13 cellular contexts compared by ENCODE assay signal in genomic region chr1:183653876-183654451, GRCh38. TPM values are rescaled to one million over a fixed set of nuclear protein-coding genes. Genes with fewer than 3 reads are reported as not detected.
DNase-seq lines count a peak whose midpoint lies in the region; ATAC-seq lines count a peak whose summit lies in the region.
"Had no signal": no experiment of that assay in that cellular context is flagged by ENCODE, and none has a peak within 500 bp of the region (broad histone marks: within the 10 kb centered on the region; RNA-seq: fewer than 3 reads in every experiment).

No MANE protein-coding gene starts in this region.

- H3K9me3 Mint-ChIP-seq in T-helper 1 cell treated with Interleukin-12 subunit alpha and Interleukin-12 subunit beta and Interleukin-4 antibody, amounts not matched to agents 30 μg/mL and 1 μg/mL, for 36 hours: no peaks in the 10 kb centered on the region
- H3K9me3 Mint-ChIP-seq in activated naive CD8-positive, alpha-beta T cell treated with anti-CD3 and anti-CD28 coated beads for 36 hours: no peaks in the 10 kb centered on the region
- no peaks in the 10 kb centered on the region for H3K9me3 Mint-ChIP-seq in CD8-positive, alpha-beta memory T cell
- H3K9me3 Mint-ChIP-seq: activated B cell treated with CpG ODN at 0.5 μM for 24 hours had no signal

- peak overlapping the region; percentile 29 to 52 for H3K27ac ChIP-seq in mucosa of rectum (ENCODE audit: low read depth in 2 of 2, low read length in 2 of 2)
- H3K27ac ChIP-seq in CD8-positive, alpha-beta memory T cell (ENCODE audit: low read depth, low read length): no peak overlapping the region
- H3K27ac ChIP-seq: pancreas had no signal

- H3K27ac Mint-ChIP-seq in T-helper 1 cell treated with Interleukin-12 subunit alpha and Interleukin-12 subunit beta and Interleukin-4 antibody, amounts not matched to agents 30 μg/mL and 1 μg/mL, for 36 hours: peak overlapping the region; percentile 90
- peak overlapping the region; percentile 22 for H3K27ac Mint-ChIP-seq in activated naive CD8-positive, alpha-beta T cell treated with anti-CD3 and anti-CD28 coated beads for 36 hours
- peak overlapping the region in 1 of 8 donors; percentile 43 for H3K27ac Mint-ChIP-seq in CD8-positive, alpha-beta memory T cell
- H3K27ac Mint-ChIP-seq: activated B cell treated with CpG ODN at 0.5 μM for 24 hours had no signal

- no peak overlapping the region for H3K9ac ChIP-seq in mucosa of rectum (ENCODE audit: low read depth in 1 of 2, low read length in 2 of 2)

- H3K9me3 ChIP-seq in mucosa of rectum (ENCODE audit: control insufficient read depth in 2 of 2, low read length in 2 of 2): no peaks in the 10 kb centered on the region
- H3K9me3 ChIP-seq in CD8-positive, alpha-beta memory T cell (ENCODE audit: low read length): no peaks in the 10 kb centered on the region
- H3K9me3 ChIP-seq: pancreas had no signal

- peak overlapping the region; percentile 41 for H3K4me3 Mint-ChIP-seq in T-helper 1 cell treated with Interleukin-12 subunit alpha and Interleukin-12 subunit beta and Interleukin-4 antibody, amounts not matched to agents 30 μg/mL and 1 μg/mL, for 36 hours
- no peak overlapping the region for H3K4me3 Mint-ChIP-seq in activated naive CD8-positive, alpha-beta T cell treated with anti-CD3 and anti-CD28 coated beads for 36 hours
- no peak overlapping the region for H3K4me3 Mint-ChIP-seq in CD8-positive, alpha-beta memory T cell
- H3K4me3 Mint-ChIP-seq: activated B cell treated with CpG ODN at 0.5 μM for 24 hours had no signal

- H3K4me3 ChIP-seq in mucosa of rectum (ENCODE audit: low read length in 2 of 2): no peak overlapping the region
- no peak overlapping the region for H3K4me3 ChIP-seq in CD8-positive, alpha-beta memory T cell (ENCODE audit: low read length)
- H3K4me3 ChIP-seq: pancreas had no signal

- no peaks in the 10 kb centered on the region for H3K36me3 ChIP-seq in mucosa of rectum (ENCODE audit: control insufficient read depth in 2 of 2, insufficient read depth in 2 of 2, low read length in 2 of 2)
- no peaks in the 10 kb centered on the region for H3K36me3 ChIP-seq in CD8-positive, alpha-beta memory T cell (ENCODE audit: insufficient read depth, low read length)
- H3K36me3 ChIP-seq: pancreas had no signal

- H3K27me3 Mint-ChIP-seq in T-helper 1 cell treated with Interleukin-12 subunit alpha and Interleukin-12 subunit beta and Interleukin-4 antibody, amounts not matched to agents 30 μg/mL and 1 μg/mL, for 36 hours (ENCODE audit: low read depth): no peaks in the 10 kb centered on the region
- H3K27me3 Mint-ChIP-seq in activated naive CD8-positive, alpha-beta T cell treated with anti-CD3 and anti-CD28 coated beads for 36 hours: no peaks in the 10 kb centered on the region
- H3K27me3 Mint-ChIP-seq in CD8-positive, alpha-beta memory T cell: no peaks in the 10 kb centered on the region

- CTCF ChIA-PET in CD8-positive, alpha-beta memory T cell (lab: Charles Lee): interaction anchor here (1.3 to 5.9 kb wide), 4 partner anchors 20 to 261 kb away, joined by 3 to 69 read pairs (median 14); no protein-coding TSS in a partner anchor

- no peak for DNase-seq in T-helper 1 cell
- no peak for DNase-seq in activated naive CD8-positive, alpha-beta T cell treated with anti-CD3 and anti-CD28 coated beads for 36 hours
- DNase-seq in CD8-positive, alpha-beta memory T cell: no peak
- DNase-seq: activated B cell treated with CpG ODN at 0.5 μM for 24 hours; mesendoderm; pancreas; stimulated activated CD4-positive, alpha-beta T cell treated with anti-CD3 and anti-CD28 coated beads, Interleukin-12 subunit alpha, Interleukin-12 subunit beta, amount 100 ng/mL, for 4 hours had no signal

- ATAC-seq in GM21717 (IDR thresholded peaks at IDR 0.05; ENCODE audit: unreplicated experiment) (peak; percentile 59), GM19467 (IDR thresholded peaks at IDR 0.05; ENCODE audit: unreplicated experiment) (no peak), HG02840 (IDR thresholded peaks at IDR 0.05; ENCODE audit: low FRiP score, unreplicated experiment) (no peak)

- peaks cover 2% of the 10 kb centered on the region for H3K36me3 Mint-ChIP-seq in T-helper 1 cell treated with Interleukin-12 subunit alpha and Interleukin-12 subunit beta and Interleukin-4 antibody, amounts not matched to agents 30 μg/mL and 1 μg/mL, for 36 hours (ENCODE audit: low read depth)
- no peaks in the 10 kb centered on the region for H3K36me3 Mint-ChIP-seq in activated naive CD8-positive, alpha-beta T cell treated with anti-CD3 and anti-CD28 coated beads for 36 hours
- no peaks in the 10 kb centered on the region for H3K36me3 Mint-ChIP-seq in CD8-positive, alpha-beta memory T cell

- H3K4me1 Mint-ChIP-seq in T-helper 1 cell treated with Interleukin-12 subunit alpha and Interleukin-12 subunit beta and Interleukin-4 antibody, amounts not matched to agents 30 μg/mL and 1 μg/mL, for 36 hours (ENCODE audit: low read depth): peaks cover 41% of the 10 kb centered on the region
- H3K4me1 Mint-ChIP-seq in activated naive CD8-positive, alpha-beta T cell treated with anti-CD3 and anti-CD28 coated beads for 36 hours: peaks cover 33% of the 10 kb centered on the region
- peaks cover 20 to 36% (median 35%) of the 10 kb centered on the region in 3 donors for H3K4me1 Mint-ChIP-seq in CD8-positive, alpha-beta memory T cell

- POLR2A ChIA-PET in CD8-positive, alpha-beta memory T cell (lab: Charles Lee): no interaction called here

- peaks cover 14 to 26% of the 10 kb centered on the region in 2 donors for H3K4me1 ChIP-seq in mucosa of rectum (ENCODE audit: control insufficient read depth in 2 of 2, insufficient read depth in 2 of 2, low read length in 2 of 2)
- peaks cover 24% of the 10 kb centered on the region for H3K4me1 ChIP-seq in CD8-positive, alpha-beta memory T cell (ENCODE audit: insufficient read depth, low read length)

- H3K27me3 ChIP-seq in mucosa of rectum (ENCODE audit: control insufficient read depth in 2 of 2, insufficient read depth in 2 of 2, low read length in 2 of 2): no peaks in the 10 kb centered on the region
- no peaks in the 10 kb centered on the region for H3K27me3 ChIP-seq in CD8-positive, alpha-beta memory T cell (ENCODE audit: insufficient read depth, low read length, poor library complexity, severe bottlenecking)
- H3K27me3 ChIP-seq: pancreas had no signal

RNA-seq across cellular contexts. Expression of gene APOBEC4, which starts 0.8 kb away (rescaled TPM):
- not detected for total RNA-seq in activated naive CD8-positive, alpha-beta T cell treated with anti-CD3 and anti-CD28 coated beads for 36 hours
- total RNA-seq in CD8-positive, alpha-beta memory T cell: not detected
- polyA plus RNA-seq in CD8-positive, alpha-beta memory T cell: not detected
- total RNA-seq: A172, activated B cell treated with CpG ODN at 0.5 μM for 24 hours, pancreas had no signal

RNA-seq across cellular contexts. Expression of gene ARPC5, which starts 18.4 kb away (rescaled TPM):
- 100 to 1,000 TPM; 130 to 136 TPM for total RNA-seq in activated naive CD8-positive, alpha-beta T cell treated with anti-CD3 and anti-CD28 coated beads for 36 hours
- 100 to 1,000 TPM; 142 to 146 TPM for total RNA-seq in CD8-positive, alpha-beta memory T cell
- polyA plus RNA-seq in CD8-positive, alpha-beta memory T cell: 414 TPM
